ENCODE assay signal across 8 cellular contexts in the genomic region with DNA sequence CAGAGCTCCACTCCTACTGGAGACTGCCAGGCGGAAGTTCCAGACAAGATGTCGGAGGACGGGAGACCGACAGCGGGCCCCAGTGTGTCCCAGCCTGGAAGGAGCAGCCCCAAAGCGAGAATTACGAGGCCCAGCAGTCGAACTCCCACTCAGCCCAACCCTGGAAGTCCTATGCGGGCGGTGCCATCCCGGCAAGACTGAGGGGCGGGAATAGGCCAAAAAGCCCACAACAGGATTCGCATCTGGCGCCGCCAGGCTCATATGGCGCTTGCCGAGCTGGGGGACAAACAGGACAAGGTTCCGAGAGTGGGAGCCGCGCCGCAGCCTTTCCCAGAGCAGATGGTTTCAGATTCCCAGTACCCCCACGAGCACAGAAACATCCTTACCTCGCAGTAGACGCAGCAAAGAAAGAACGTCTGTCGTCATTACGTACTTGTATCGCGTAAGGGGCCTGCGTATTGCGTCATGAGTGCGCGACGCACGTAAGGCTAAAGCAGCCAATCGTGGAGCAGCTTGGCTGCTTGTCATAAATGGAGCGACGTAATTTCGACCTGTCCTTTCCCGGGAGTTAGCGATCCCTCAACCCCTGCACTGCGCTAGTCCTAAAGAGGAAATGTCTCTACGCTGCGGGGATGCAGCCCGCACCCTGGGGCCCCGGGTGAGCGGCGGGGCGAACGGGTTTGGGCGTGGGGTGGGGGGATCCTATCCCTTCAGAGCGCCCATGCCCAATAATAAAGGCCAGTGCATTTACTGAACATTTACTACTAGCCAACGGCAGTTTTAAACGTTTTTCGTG. TPM values are rescaled to one million over a fixed set of nuclear protein-coding genes. Genes with fewer than 3 reads are reported as not detected.
DNase-seq lines count a peak whose midpoint lies in the region; FAIRE-seq and TF ChIP-seq lines count a peak whose summit lies in the region.

LIAS (plus strand) TSS at position 552 of the 796 bp plus-strand sequence; CDS start at position 614, 62 bp downstream.
RPL9 (minus strand) TSS at position 418 of the 796 bp plus-strand sequence. CDS start 483 bp downstream, outside the sequence.

- peaks cover 3 to 14% of the 10 kb centered on the region in 2 donors for H3K4me1 ChIP-seq in neuronal stem cell (ENCODE audit: control insufficient read depth in 2 of 2, insufficient read depth in 1 of 2, low read depth in 1 of 2, low read length in 2 of 2)

- H3K27ac ChIP-seq in SK-N-MC (peak within 1 kb of the TSS; percentile 96), neuronal stem cell (replicated peaks; ENCODE audit: low read length) (peak within 1 kb of the TSS; percentile 92)

- H3K9me3 ChIP-seq in SK-N-MC (ENCODE audit: low read depth, low read length), result no peaks in the 10 kb centered on the region
- no peaks in the 10 kb centered on the region for H3K9me3 ChIP-seq in neuronal stem cell (replicated peaks in 1 of 2; ENCODE audit: control insufficient read depth in 2 of 2, insufficient read depth in 1 of 2, low read depth in 1 of 2, low read length in 2 of 2)

- peak within 1 kb of the TSS; percentile 82 for H3K14ac ChIP-seq in neuronal stem cell (ENCODE audit: low read length)

- no peak within 1 kb of the TSS for H2BK120ac ChIP-seq in neuronal stem cell (ENCODE audit: low read depth, low read length)

- H3K36me3 ChIP-seq in SK-N-MC (ENCODE audit: insufficient read depth, low read length) (peaks cover 59% of the 10 kb centered on the region), neuronal stem cell (replicated peaks in 1 of 2; ENCODE audit: control insufficient read depth in 2 of 2, insufficient read depth in 2 of 2, low read length in 2 of 2) (peaks cover 27 to 74% of the 10 kb centered on the region in 2 donors)

- H3K27me3 Mint-ChIP-seq in HFFc6 (ENCODE audit: insufficient read depth), result peaks cover 7% of the 10 kb centered on the region
- H3K27me3 Mint-ChIP-seq in activated naive CD4-positive, alpha-beta T cell treated with anti-CD3 and anti-CD28 coated beads, Interleukin-2, amount 10 ng/mL, durations not matched to agents 7 days and 5 days, result no peaks in the 10 kb centered on the region

- peak within 1 kb of the TSS; percentile 93 for H3K4ac ChIP-seq in neuronal stem cell (ENCODE audit: low read length)

- DNase-seq in GM04503 (ENCODE audit: low read depth) (peak; percentile 89), HFFc6 (peak; percentile 98), NB4 (ENCODE audit: low read depth) (peak; percentile 100), SK-N-MC (ENCODE audit: low read depth, low spot score) (peak; percentile 98), frontal cortex (ENCODE audit: low spot score in 2 of 2) (peak; percentile 90 to 92), neuronal stem cell (ENCODE audit: low spot score) (peak; percentile 99)
- peak; percentile 95 for DNase-seq in activated naive CD4-positive, alpha-beta T cell treated with anti-CD3 and anti-CD28 coated beads, Interleukin-2, amount 10 ng/mL, durations not matched to agents 7 days and 5 days

- H3K27me3 ChIP-seq in neuronal stem cell (ENCODE audit: control insufficient read depth in 3 of 3, insufficient read depth in 3 of 3, low read depth in 1 of 3, low read length in 3 of 3), result no peaks in the 10 kb centered on the region

- peaks cover 43% of the 10 kb centered on the region for H3K36me3 Mint-ChIP-seq in HFFc6 (ENCODE audit: low read depth)
- peaks cover 51% of the 10 kb centered on the region for H3K36me3 Mint-ChIP-seq in activated naive CD4-positive, alpha-beta T cell treated with anti-CD3 and anti-CD28 coated beads, Interleukin-2, amount 10 ng/mL, durations not matched to agents 7 days and 5 days

- peak within 1 kb of the TSS; percentile 94 for H3K23ac ChIP-seq in neuronal stem cell (ENCODE audit: low read depth, low read length, poor library complexity)

- H4K8ac ChIP-seq in neuronal stem cell (ENCODE audit: low read depth, low read length), result no peak within 1 kb of the TSS

- peaks cover 12% of the 10 kb centered on the region for H3K79me1 ChIP-seq in neuronal stem cell (ENCODE audit: low read depth, low read length)

- TF ChIP-seq CTCF in HFFc6 (IDR thresholded peaks at IDR 0.05) (no peak), NB4 (IDR thresholded peaks at IDR 0.05; ENCODE audit: low read depth, low read length) (no peak), subcutaneous adipose tissue (IDR thresholded peaks at IDR 0.05; ENCODE audit: low read depth) (no peak)

- no peaks in the 10 kb centered on the region for H3K9me3 Mint-ChIP-seq in HFFc6
- no peaks in the 10 kb centered on the region for H3K9me3 Mint-ChIP-seq in activated naive CD4-positive, alpha-beta T cell treated with anti-CD3 and anti-CD28 coated beads, Interleukin-2, amount 10 ng/mL, durations not matched to agents 7 days and 5 days

- peak within 1 kb of the TSS; percentile 94 for H2BK5ac ChIP-seq in neuronal stem cell (ENCODE audit: low read length)

- H3K4me1 Mint-ChIP-seq in HFFc6 (ENCODE audit: low read depth), result peaks cover 37% of the 10 kb centered on the region
- peaks cover 58% of the 10 kb centered on the region for H3K4me1 Mint-ChIP-seq in activated naive CD4-positive, alpha-beta T cell treated with anti-CD3 and anti-CD28 coated beads, Interleukin-2, amount 10 ng/mL, durations not matched to agents 7 days and 5 days

- peak within 1 kb of the TSS; percentile 97 for H3K9ac ChIP-seq in SK-N-MC (ENCODE audit: insufficient read length)
- peak within 1 kb of the TSS; percentile 79 for H3K9ac ChIP-seq in neuronal stem cell (ENCODE audit: low read depth, low read length, poor library complexity)

- CTCF ChIA-PET in activated naive CD4-positive, alpha-beta T cell treated with anti-CD3 and anti-CD28 coated beads, Interleukin-2, amount 10 ng/mL, durations not matched to agents 7 days and 5 days (lab: Charles Lee), result interaction anchor here (2.5 kb wide), 1 partner anchor 10 kb away, joined by 14 read pairs; no protein-coding TSS in a partner anchor

- H4K91ac ChIP-seq in neuronal stem cell (ENCODE audit: low read depth, low read length, poor library complexity), result no peak within 1 kb of the TSS

- H3K27ac Mint-ChIP-seq in HFFc6, result peak within 1 kb of the TSS; percentile 99
- peak within 1 kb of the TSS; percentile 100 for H3K27ac Mint-ChIP-seq in activated naive CD4-positive, alpha-beta T cell treated with anti-CD3 and anti-CD28 coated beads, Interleukin-2, amount 10 ng/mL, durations not matched to agents 7 days and 5 days

- H2AFZ ChIP-seq in neuronal stem cell (ENCODE audit: low read length), result peak within 1 kb of the TSS; percentile 84

- H3K4me3 Mint-ChIP-seq in HFFc6, result peak within 1 kb of the TSS; percentile 99
- peak within 1 kb of the TSS; percentile 98 for H3K4me3 Mint-ChIP-seq in activated naive CD4-positive, alpha-beta T cell treated with anti-CD3 and anti-CD28 coated beads, Interleukin-2, amount 10 ng/mL, durations not matched to agents 7 days and 5 days

- H2BK15ac ChIP-seq in neuronal stem cell (ENCODE audit: low read length), result no peak within 1 kb of the TSS

- peak within 1 kb of the TSS; percentile 98 for H3K18ac ChIP-seq in neuronal stem cell (ENCODE audit: low read length)

- no CpG with 5 or more reads among the region's 55 CpGs for WGBS in neuronal stem cell (ENCODE audit: extremely low coverage in 2 of 2, insufficient read length in 2 of 2, insufficient replicate concordance in 1 of 2), 2 donors

- peak; percentile 99 for TF ChIP-seq POLR2A in NB4 (IDR thresholded peaks at IDR 0.05; ENCODE audit: extremely low read depth, insufficient read length)

- H3K4me3 ChIP-seq in NB4 (ENCODE audit: low read depth, low read length) (peak within 1 kb of the TSS; percentile 90), SK-N-MC (peak within 1 kb of the TSS; percentile 99), neuronal stem cell (ENCODE audit: low read length in 2 of 2) (peak within 1 kb of the TSS; percentile 78 to 86)

- FAIRE-seq in frontal cortex (lab: Jason Lieb, UNC), result no peak

- peak within 1 kb of the TSS; percentile 97 for H2AK5ac ChIP-seq in neuronal stem cell (ENCODE audit: low read depth, low read length)

- no peak within 1 kb of the TSS for H2BK12ac ChIP-seq in neuronal stem cell (ENCODE audit: low read length)

- peak within 1 kb of the TSS; percentile 80 for H3K4me2 ChIP-seq in neuronal stem cell (ENCODE audit: insufficient read depth, low read length, poor library complexity, severe bottlenecking)

RNA-seq across cellular contexts. Expression of gene LIAS, which starts in this region (rescaled TPM):
- total RNA-seq in HFFc6 (2021; fragmentation: NEBNext Ultra II Directional; extraction: Animal tissue kit (Norgen Biotek cat#: 25700)), result 1 to 10 TPM; 6.9 to 9.4 (median 8.1) TPM
- total RNA-seq in frontal cortex, result 7.7 TPM
- polyA plus RNA-seq in neuronal stem cell (2013, experiment 1 of 2), result 13.2 TPM
- polyA plus RNA-seq in neuronal stem cell (2013, experiment 2 of 2), result 12.9 TPM
- total RNA-seq in subcutaneous adipose tissue, result 10 to 100 TPM; 11.9 to 16.8 (median 14.8) TPM

RNA-seq across cellular contexts. Expression of gene RPL9, which starts in this region (rescaled TPM):
- total RNA-seq in HFFc6 (2021; fragmentation: NEBNext Ultra II Directional; extraction: Animal tissue kit (Norgen Biotek cat#: 25700)), result 1,000 to 10,000 TPM; 1,332 to 1,543 (median 1,424) TPM
- total RNA-seq in frontal cortex (5,917 TPM), subcutaneous adipose tissue (1,000 to 10,000 TPM; 3,478 to 5,831 (median 3,966) TPM)
- 2,920 TPM for polyA plus RNA-seq in neuronal stem cell (2013, experiment 1 of 2)
- 2,926 TPM for polyA plus RNA-seq in neuronal stem cell (2013, experiment 2 of 2)

Comparison
In these comparisons a context has a peak if more than half of its experiments do, and no peak if none do; other contexts are left out.
1. Peak in every context shown above with its lines: DNase-seq, H3K4me3 ChIP-seq and H3K27ac ChIP-seq.